ENCODE assay signal across 20 cellular contexts in the genomic region with DNA sequence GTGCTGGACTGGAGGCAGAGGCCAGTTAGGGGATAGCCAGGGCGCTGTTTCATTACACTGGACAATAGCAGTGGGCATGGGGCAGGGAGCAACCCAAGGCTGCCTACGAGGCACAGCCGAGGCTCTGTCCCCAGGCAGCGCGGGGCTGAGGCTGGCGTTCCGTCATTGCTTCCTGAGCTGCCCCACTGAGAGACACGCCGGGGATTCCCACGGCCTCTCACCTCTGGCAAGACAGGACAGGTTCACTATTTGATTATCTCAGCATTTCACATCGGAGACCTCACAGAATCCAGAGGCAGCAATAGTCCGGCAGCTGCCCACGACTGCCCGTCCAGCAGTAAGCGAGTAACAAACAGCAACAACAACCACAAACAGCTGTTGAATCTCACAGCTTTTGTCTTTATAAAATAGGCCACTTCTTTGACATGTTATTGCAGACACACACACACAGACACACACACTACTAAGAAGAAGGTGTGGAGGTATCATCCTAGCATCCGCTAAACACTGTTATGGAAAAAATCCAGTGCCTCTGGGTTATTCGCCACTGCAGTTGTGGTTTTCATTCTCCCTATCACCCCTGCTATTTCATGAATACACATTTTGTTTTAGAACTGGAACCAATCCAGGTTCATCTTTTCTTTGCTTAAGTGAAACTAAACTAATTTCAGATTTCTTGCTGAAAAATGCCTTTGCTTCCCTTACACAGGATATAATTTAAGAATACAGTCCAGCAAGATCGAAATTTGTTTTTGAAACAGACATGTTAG. TPM values are rescaled to one million over a fixed set of nuclear protein-coding genes. Genes with fewer than 3 reads are reported as not detected.
A peak's percentile ranks its signal among the peaks of the same experiment; 100 is the strongest.
DNase-seq lines count a peak whose midpoint lies in the region; ATAC-seq, FAIRE-seq and TF ChIP-seq lines count a peak whose summit lies in the region.
"Had no signal": no experiment of that assay in that cellular context is flagged by ENCODE, and none has a peak within 500 bp of the region (broad histone marks: within the 10 kb centered on the region; RNA-seq: fewer than 3 reads in every experiment).

No MANE protein-coding gene starts in this region.

- FAIRE-seq in endometrium (lab: Jason Lieb, UNC), result peak; percentile 12

- H3K9me3 ChIP-seq in RWPE2 (ENCODE audit: severe bottlenecking) (no peaks in the 10 kb centered on the region), right lobe of liver (no peaks in the 10 kb centered on the region), tibial nerve (peaks cover 0 to 18% (median 3%) of the 10 kb centered on the region in 4 donors)
- H3K9me3 ChIP-seq: thoracic aorta had no signal

- no peak for TF ChIP-seq POLR2A in right lobe of liver (IDR thresholded peaks at IDR 0.05)
- TF ChIP-seq POLR2A in tibial nerve (IDR thresholded peaks at IDR 0.05), result no peak

- no peak for DNase-seq in RWPE2 (ENCODE audit: low spot score)
- peak in 1 of 3 donors; percentile 42 for DNase-seq in right lobe of liver
- no peak for DNase-seq in tibial nerve (ENCODE audit: low spot score in 2 of 2)
- no peak for DNase-seq in cerebellar nuclear complex (lab: John Stamatoyannopoulos, UW)
- no peak for DNase-seq in NOMO-1 treated with dmso at 0.1 percent for 144 hours (lab: John Stamatoyannopoulos, UW; ENCODE audit: unreplicated experiment)
- DNase-seq in NOMO-1 (lab: John Stamatoyannopoulos, UW; ENCODE audit: unreplicated experiment in 2 of 2), result no peak
- DNase-seq in hepatic stellate cell (ENCODE audit: low spot score), result no peak
- DNase-seq: activated CD4-positive, alpha-beta T cell treated with anti-CD3 and anti-CD28 coated beads, Interleukin-2, amount 50 U/mL, for 4 hours; activated naive CD4-positive, alpha-beta T cell treated with anti-CD3 and anti-CD28 coated beads, Interleukin-2, amount 50 U/mL, for 16 hours; activated T-cell treated with anti-CD3 and anti-CD28 coated beads, Interleukin-2, amount 50 U/mL, for 1 hour; AML-193; Calu3; effector CD8-positive, alpha-beta T cell; NCI-H524 treated with DMSO at 0.1 percent for 48 hours; stimulated activated CD4-positive, alpha-beta T cell treated with anti-CD3 and anti-CD28 coated beads, Interleukin-4, amount 100 ng/mL, for 4 hours; stimulated activated CD8-positive, alpha-beta memory T cell treated with anti-CD3 and anti-CD28 coated beads, Interleukin-4, amount 100 ng/mL, for 48 hours had no signal

- H3K4me3 ChIP-seq in RWPE2 (ENCODE audit: severe bottlenecking), result no peak overlapping the region
- no peak overlapping the region for H3K4me3 ChIP-seq in right lobe of liver
- peak overlapping the region in 3 of 4 donors; percentile 3 to 13 (median 12) for H3K4me3 ChIP-seq in tibial nerve
- H3K4me3 ChIP-seq: skin epidermis, thoracic aorta had no signal

- H3K36me3 ChIP-seq in RWPE2 (ENCODE audit: low read depth) (no peaks in the 10 kb centered on the region), right lobe of liver (no peaks in the 10 kb centered on the region), tibial nerve (no peaks in the 10 kb centered on the region)
- H3K36me3 ChIP-seq: thoracic aorta had no signal

- H3K4me1 ChIP-seq in RWPE2 (ENCODE audit: insufficient read depth, poor library complexity, severe bottlenecking) (no peaks in the 10 kb centered on the region), right lobe of liver (peaks cover 0 to 5% (median 0%) of the 10 kb centered on the region in 4 donors), tibial nerve (peaks cover 0 to 33% (median 2%) of the 10 kb centered on the region in 4 donors)
- H3K4me1 ChIP-seq: parathyroid adenoma had no signal

- intact Hi-C loops in right lobe of liver (cut with DNase I), result no loop called here

- TF ChIP-seq EP300 in tibial nerve (IDR thresholded peaks at IDR 0.05), result no peak

- peaks cover 17% of the 10 kb centered on the region for H3K27me3 ChIP-seq in RWPE2 (ENCODE audit: insufficient read depth, poor library complexity, severe bottlenecking)
- no peaks in the 10 kb centered on the region for H3K27me3 ChIP-seq in right lobe of liver
- H3K27me3 ChIP-seq in tibial nerve, result no peaks in the 10 kb centered on the region

- ATAC-seq in RWPE2 (ENCODE audit: low read depth) (peak; percentile 65), right lobe of liver (peak in 3 of 4 donors; percentile 57 to 85 (median 61))

- WGBS in right lobe of liver (ENCODE audit: insufficient coverage, low coverage, low lambda C conversion rate, missing lambda C conversion rate), result 83% methylated on average over 7 of the region's 18 CpGs
- WGBS in tibial nerve, 2 donors, result 38 to 43% methylated on average over 16 to 18 of the region's 18 CpGs

- TF ChIP-seq CTCF in RWPE2 (IDR thresholded peaks at IDR 0.05; ENCODE audit: poor library complexity, severe bottlenecking) (no peak), right lobe of liver (IDR thresholded peaks at IDR 0.05) (no peak), tibial nerve (IDR thresholded peaks at IDR 0.05) (no peak)

- H3K27ac ChIP-seq in RWPE2 (ENCODE audit: poor library complexity, severe bottlenecking), result no peak overlapping the region
- H3K27ac ChIP-seq in right lobe of liver, result no peak overlapping the region
- H3K27ac ChIP-seq in tibial nerve, result peak overlapping the region in 1 of 4 donors; percentile 8
- H3K27ac ChIP-seq: parathyroid adenoma, thoracic aorta had no signal

RNA-seq across cellular contexts. Expression of a gene that starts 19.5 kb away (rescaled TPM):
- total RNA-seq in right lobe of liver (under 1 TPM in 1 of 6 experiments, not detected in 5; 0.15 TPM), tibial nerve (not detected)
- total RNA-seq: Calu3, thoracic aorta had no signal

Comparison
In these comparisons a context has a peak if more than half of its experiments do, and no peak if none do; other contexts are left out.
1. H3K4me3 ChIP-seq: peak in tibial nerve (3 of 4); none in RWPE2 (single experiment) and right lobe of liver (0 of 3).